27 cellular contexts compared by ENCODE assay signal in genomic region chr5:14370386-14370785, GRCh38.
"Had no signal": no experiment of that assay in that cellular context is flagged by ENCODE, and none has a peak within 500 bp of the region (broad histone marks: within the 10 kb centered on the region; RNA-seq: fewer than 3 reads in every experiment).

No MANE protein-coding gene starts in this region.

- DNase-seq: activated CD4-positive, alpha-beta T cell treated with anti-CD3 and anti-CD28 coated beads, Interleukin-2, amount 10 ng/mL, durations not matched to agents 24 days and 14 days; activated CD4-positive, alpha-beta T cell treated with anti-CD3 and anti-CD28 coated beads, Interleukin-2, amount 50 U/mL, for 4 hours; activated CD8-positive, alpha-beta T cell treated with anti-CD3 and anti-CD28 coated beads for 36 hours; activated effector memory CD4-positive, alpha-beta T cell treated with anti-CD3 and anti-CD28 coated beads, Interleukin-2, amount 50 U/mL, for 16 hours; activated naive CD4-positive, alpha-beta T cell; activated naive CD4-positive, alpha-beta T cell treated with anti-CD3 and anti-CD28 coated beads, Interleukin-2, amount 50 U/mL, for 16 hours; activated naive CD8-positive, alpha-beta T cell treated with anti-CD3 and anti-CD28 coated beads for 36 hours; activated T-cell treated with anti-CD3 and anti-CD28 coated beads, Interleukin-2, amount 50 U/mL, for 1 hour; activated T-cell treated with anti-CD3 and anti-CD28 coated beads, Interleukin-2, amount 50 U/mL, for 72 hours; adrenal gland; MM.1S; MV-4-11; NCI-H1092; NCI-H1417; NCI-H187 treated with DMSO at 0.1 percent for 48 hours; NCI-H2081; NCI-H226; NCI-H446 treated with DMSO at 0.1 percent for 48 hours; NCI-H524; RPMI8226; SHP77 treated with DMSO at 0.1 percent for 48 hours; SK-N-SH had no signal

- H3K27ac Mint-ChIP-seq: activated CD8-positive, alpha-beta T cell treated with anti-CD3 and anti-CD28 coated beads for 36 hours; activated T-cell treated with anti-CD3 and anti-CD28 coated beads, Interleukin-2, amount 50 U/mL, for 72 hours; activated T-helper 17 cell treated with anti-CD3 and anti-CD28 coated beads, Interleukin-2, amount 50 U/mL, for 72 hours; T-helper 1 cell treated with Interleukin-12 subunit alpha and Interleukin-12 subunit beta and Interleukin-4 antibody, amounts not matched to agents 30 μg/mL and 1 μg/mL, for 36 hours; T-helper 2 cell treated with Interferon-gamma antibody and Interleukin-4, amounts not matched to agents 5 μg/mL and 100 μg/mL, for 36 hours had no signal

- ATAC-seq: activated CD8-positive, alpha-beta T cell treated with anti-CD3 and anti-CD28 coated beads for 36 hours; activated T-cell treated with anti-CD3 and anti-CD28 coated beads, Interleukin-2, amount 50 U/mL, for 72 hours; activated T-helper 17 cell treated with anti-CD3 and anti-CD28 coated beads, Interleukin-2, amount 50 U/mL, for 72 hours; Panc1 had no signal

- H3K9me3 Mint-ChIP-seq: activated CD4-positive, alpha-beta T cell treated with anti-CD3 and anti-CD28 coated beads, Interleukin-2, amount 10 ng/mL, durations not matched to agents 24 days and 14 days; activated CD8-positive, alpha-beta T cell treated with anti-CD3 and anti-CD28 coated beads for 36 hours; activated naive CD8-positive, alpha-beta T cell treated with anti-CD3 and anti-CD28 coated beads for 36 hours; activated T-cell treated with anti-CD3 and anti-CD28 coated beads, Interleukin-2, amount 50 U/mL, for 72 hours; activated T-helper 17 cell treated with anti-CD3 and anti-CD28 coated beads, Interleukin-2, amount 50 U/mL, for 72 hours; brain; T-helper 1 cell treated with Interleukin-12 subunit alpha and Interleukin-12 subunit beta and Interleukin-4 antibody, amounts not matched to agents 30 μg/mL and 1 μg/mL, for 36 hours; T-helper 2 cell treated with Interferon-gamma antibody and Interleukin-4, amounts not matched to agents 5 μg/mL and 100 μg/mL, for 36 hours had no signal

- H3K27me3 Mint-ChIP-seq: activated CD8-positive, alpha-beta T cell treated with anti-CD3 and anti-CD28 coated beads for 36 hours; activated naive CD8-positive, alpha-beta T cell treated with anti-CD3 and anti-CD28 coated beads for 36 hours; activated T-helper 17 cell treated with anti-CD3 and anti-CD28 coated beads, Interleukin-2, amount 50 U/mL, for 72 hours; brain had no signal

- H3K4me3 Mint-ChIP-seq: activated CD4-positive, alpha-beta T cell treated with anti-CD3 and anti-CD28 coated beads, Interleukin-2, amount 10 ng/mL, durations not matched to agents 24 days and 14 days; activated CD8-positive, alpha-beta T cell treated with anti-CD3 and anti-CD28 coated beads for 36 hours; activated naive CD8-positive, alpha-beta T cell treated with anti-CD3 and anti-CD28 coated beads for 36 hours; activated T-cell treated with anti-CD3 and anti-CD28 coated beads, Interleukin-2, amount 50 U/mL, for 72 hours; activated T-helper 17 cell treated with anti-CD3 and anti-CD28 coated beads, Interleukin-2, amount 50 U/mL, for 72 hours; brain; T-helper 1 cell treated with Interleukin-12 subunit alpha and Interleukin-12 subunit beta and Interleukin-4 antibody, amounts not matched to agents 30 μg/mL and 1 μg/mL, for 36 hours; T-helper 2 cell treated with Interferon-gamma antibody and Interleukin-4, amounts not matched to agents 5 μg/mL and 100 μg/mL, for 36 hours had no signal
